28 cellular contexts compared by ENCODE assay signal in genomic region chr15:99121691-99122410, GRCh38. TPM values are rescaled to one million over a fixed set of nuclear protein-coding genes. Genes with fewer than 3 reads are reported as not detected.
DNase-seq lines count a peak whose midpoint lies in the region; ATAC-seq and TF ChIP-seq lines count a peak whose summit lies in the region.
"Had no signal": no experiment of that assay in that cellular context is flagged by ENCODE, and none has a peak within 500 bp of the region (broad histone marks: within the 10 kb centered on the region; RNA-seq: fewer than 3 reads in every experiment).

No MANE protein-coding gene starts in this region.

- no peaks in the 10 kb centered on the region for H3K36me3 Mint-ChIP-seq in activated CD4-positive, alpha-beta T cell treated with anti-CD3 and anti-CD28 coated beads, Interleukin-2, amount 10 ng/mL, durations not matched to agents 24 days and 14 days (ENCODE audit: low read depth)
- H3K36me3 Mint-ChIP-seq in endodermal cell (ENCODE audit: low read depth): peaks cover 36% of the 10 kb centered on the region
- H3K36me3 Mint-ChIP-seq: natural killer cell had no signal

- ATAC-seq in heart right ventricle: no peak
- ATAC-seq in Right ventricle myocardium inferior: no peak
- ATAC-seq: A549; activated CD4-positive, alpha-beta T cell treated with anti-CD3 and anti-CD28 coated beads for 36 hours; HepG2; left lobe of liver; natural killer cell; pancreas; stimulated activated naive CD8-positive, alpha-beta T cell treated with anti-CD3 and anti-CD28 coated beads, Interleukin-15, Interleukin-2, amounts not matched to agents 100 U/mL and 50 U/mL, for 24 hours had no signal

- peaks cover 0 to 39% (median 8%) of the 10 kb centered on the region in 9 donors for H3K36me3 ChIP-seq in heart right ventricle
- peaks cover 18 to 77% (median 55%) of the 10 kb centered on the region in 4 donors for H3K36me3 ChIP-seq in esophagus muscularis mucosa
- peaks cover 5 to 20% (median 17%) of the 10 kb centered on the region in 3 donors for H3K36me3 ChIP-seq in tibial artery
- H3K36me3 ChIP-seq in endodermal cell (ENCODE audit: control insufficient read depth, insufficient read depth, low read length): no peaks in the 10 kb centered on the region
- H3K36me3 ChIP-seq: pancreas had no signal

- intact Hi-C loops in heart right ventricle (cut with DNase I) (loop anchor here in 2 of 10 donors (5.0 to 10.0 kb wide), 2 partner anchors 50 to 53 kb away; no protein-coding TSS in a partner anchor), Right ventricle myocardium inferior (cut with DNase I) (loop anchor here (5.0 kb wide), 1 partner anchor 50 kb away; no protein-coding TSS in a partner anchor), esophagus muscularis mucosa (cut with DNase I) (loop anchor here (5.0 kb wide), 1 partner anchor 50 kb away; no protein-coding TSS in a partner anchor), tibial artery (cut with DNase I; ENCODE audit: low total_unique reads) (loop anchor here (5.0 kb wide), 1 partner anchor 45 kb away; no protein-coding TSS in a partner anchor)
- intact Hi-C loops in activated CD4-positive, alpha-beta T cell treated with anti-CD3 and anti-CD28 coated beads, Interleukin-2, amount 10 ng/mL, durations not matched to agents 24 days and 14 days (cut with micrococcal nuclease): no loop called here

- no peak overlapping the region for H3K4me3 Mint-ChIP-seq in activated CD4-positive, alpha-beta T cell treated with anti-CD3 and anti-CD28 coated beads, Interleukin-2, amount 10 ng/mL, durations not matched to agents 24 days and 14 days
- no peak overlapping the region for H3K4me3 Mint-ChIP-seq in endodermal cell
- H3K4me3 Mint-ChIP-seq: activated CD4-positive, alpha-beta T cell treated with anti-CD3 and anti-CD28 coated beads for 36 hours; activated T-cell treated with anti-CD3 and anti-CD28 coated beads, Interleukin-2, amount 50 U/mL, for 24 hours; brain; CD8-positive, alpha-beta memory T cell; natural killer cell had no signal

- no peaks in the 10 kb centered on the region for H3K9me3 Mint-ChIP-seq in activated CD4-positive, alpha-beta T cell treated with anti-CD3 and anti-CD28 coated beads, Interleukin-2, amount 10 ng/mL, durations not matched to agents 24 days and 14 days
- H3K9me3 Mint-ChIP-seq in endodermal cell: no peaks in the 10 kb centered on the region
- H3K9me3 Mint-ChIP-seq: activated T-cell treated with anti-CD3 and anti-CD28 coated beads, Interleukin-2, amount 50 U/mL, for 24 hours; CD8-positive, alpha-beta memory T cell; natural killer cell had no signal

- no peak for TF ChIP-seq EP300 in esophagus muscularis mucosa (IDR thresholded peaks at IDR 0.05)

- WGBS in heart right ventricle, 2 donors: 83 to 91% methylated on average over 8 of the region's 8 CpGs
- 54% methylated on average over 8 of the region's 8 CpGs for WGBS in esophagus muscularis mucosa
- WGBS in endodermal cell (ENCODE audit: insufficient coverage in 1 of 2, insufficient read length in 1 of 2), 2 experiments: 95% methylated on average over 7 to 8 of the region's 8 CpGs

- no peaks in the 10 kb centered on the region for H3K27me3 ChIP-seq in heart right ventricle
- no peaks in the 10 kb centered on the region for H3K27me3 ChIP-seq in esophagus muscularis mucosa
- H3K27me3 ChIP-seq in tibial artery: no peaks in the 10 kb centered on the region
- no peaks in the 10 kb centered on the region for H3K27me3 ChIP-seq in endodermal cell (ENCODE audit: control insufficient read depth, insufficient read depth, low read length, poor library complexity, severe bottlenecking)
- H3K27me3 ChIP-seq: pancreas had no signal

- H3K27ac Mint-ChIP-seq in activated CD4-positive, alpha-beta T cell treated with anti-CD3 and anti-CD28 coated beads, Interleukin-2, amount 10 ng/mL, durations not matched to agents 24 days and 14 days: no peak overlapping the region
- no peak overlapping the region for H3K27ac Mint-ChIP-seq in endodermal cell
- H3K27ac Mint-ChIP-seq: activated CD4-positive, alpha-beta T cell treated with anti-CD3 and anti-CD28 coated beads for 36 hours; activated T-cell treated with anti-CD3 and anti-CD28 coated beads, Interleukin-2, amount 50 U/mL, for 24 hours; natural killer cell had no signal

- no peak overlapping the region for H3K4me3 ChIP-seq in heart right ventricle
- H3K4me3 ChIP-seq in esophagus muscularis mucosa: no peak overlapping the region
- no peak overlapping the region for H3K4me3 ChIP-seq in tibial artery
- H3K4me3 ChIP-seq in endodermal cell (ENCODE audit: low read length): no peak overlapping the region
- H3K4me3 ChIP-seq: A549, pancreas had no signal

- peaks cover 1% of the 10 kb centered on the region for H3K27me3 Mint-ChIP-seq in activated CD4-positive, alpha-beta T cell treated with anti-CD3 and anti-CD28 coated beads, Interleukin-2, amount 10 ng/mL, durations not matched to agents 24 days and 14 days
- H3K27me3 Mint-ChIP-seq in endodermal cell (ENCODE audit: insufficient read depth): no peaks in the 10 kb centered on the region
- H3K27me3 Mint-ChIP-seq: activated CD4-positive, alpha-beta T cell treated with anti-CD3 and anti-CD28 coated beads for 36 hours; activated T-cell treated with anti-CD3 and anti-CD28 coated beads, Interleukin-2, amount 50 U/mL, for 24 hours had no signal

- H3K9me3 ChIP-seq in heart right ventricle (no peaks in the 10 kb centered on the region), esophagus muscularis mucosa (no peaks in the 10 kb centered on the region), tibial artery (no peaks in the 10 kb centered on the region), endodermal cell (ENCODE audit: control insufficient read depth, low read length) (no peaks in the 10 kb centered on the region)
- H3K9me3 ChIP-seq: A549, pancreas had no signal

- H3K27ac ChIP-seq in heart right ventricle (peak overlapping the region in 7 of 10 donors; percentile 13 to 97 (median 92)), esophagus muscularis mucosa (replicated peaks in 1 of 4) (peak overlapping the region; percentile 97 to 98 (median 98)), tibial artery (peak overlapping the region; percentile 77 to 92), endodermal cell (ENCODE audit: low read depth, low read length) (no peak overlapping the region)
- H3K27ac ChIP-seq: pancreas had no signal

- H3K9ac ChIP-seq in endodermal cell (ENCODE audit: extremely low read depth, low read length, poor library complexity, severe bottlenecking): no peak overlapping the region

- DNase-seq in heart right ventricle: no peak
- DNase-seq in Right ventricle myocardium inferior (ENCODE audit: missing footprints): no peak
- no peak for DNase-seq in esophagus muscularis mucosa (ENCODE audit: extremely low spot score)
- peak; percentile 64 for DNase-seq in pons (ENCODE audit: low spot score)
- DNase-seq in tibial artery: no peak
- DNase-seq in activated CD4-positive, alpha-beta T cell treated with anti-CD3 and anti-CD28 coated beads, Interleukin-2, amount 10 ng/mL, durations not matched to agents 24 days and 14 days: no peak
- DNase-seq in endodermal cell: no peak
- DNase-seq in CD1c-positive myeloid dendritic cell (ENCODE audit: extremely low spot score): no peak
- DNase-seq: activated CD4-positive, alpha-beta T cell treated with anti-CD3 and anti-CD28 coated beads for 36 hours; activated gamma-delta T cell; activated T-cell treated with anti-CD3 and anti-CD28 coated beads, Interleukin-2, amount 50 U/mL, for 24 hours; AML-193; CD8-positive, alpha-beta memory T cell; DMS 273 treated with DMSO at 0.1 percent for 48 hours; effector CD4-positive, alpha-beta T cell; GOT3; hippocampal formation; Kasumi-1; natural killer cell; NCI-H1436 treated with DMSO at 0.1 percent for 48 hours; NCI-H446 treated with DMSO at 0.1 percent for 48 hours; stimulated activated naive CD8-positive, alpha-beta T cell treated with anti-CD3 and anti-CD28 coated beads, Interleukin-15, Interleukin-2, amounts not matched to agents 100 U/mL and 50 U/mL, for 24 hours; trophoblast cell had no signal

- TF ChIP-seq CTCF in heart right ventricle (IDR thresholded peaks at IDR 0.05) (no peak), esophagus muscularis mucosa (IDR thresholded peaks at IDR 0.05) (no peak), tibial artery (IDR thresholded peaks at IDR 0.05) (no peak), endodermal cell (conservative IDR thresholded peaks at IDR 0.05) (no peak)

- H3K4me1 ChIP-seq in heart right ventricle (peaks cover 33 to 91% (median 57%) of the 10 kb centered on the region in 9 donors), esophagus muscularis mucosa (peaks cover 70 to 100% (median 100%) of the 10 kb centered on the region in 4 donors), tibial artery (peaks cover 0 to 96% (median 68%) of the 10 kb centered on the region in 4 donors), endodermal cell (ENCODE audit: control insufficient read depth, insufficient read depth, low read length) (peaks cover 14% of the 10 kb centered on the region)

- no peaks in the 10 kb centered on the region for H3K4me1 Mint-ChIP-seq in activated CD4-positive, alpha-beta T cell treated with anti-CD3 and anti-CD28 coated beads, Interleukin-2, amount 10 ng/mL, durations not matched to agents 24 days and 14 days
- H3K4me1 Mint-ChIP-seq in endodermal cell: peaks cover 17% of the 10 kb centered on the region
- H3K4me1 Mint-ChIP-seq: activated CD4-positive, alpha-beta T cell treated with anti-CD3 and anti-CD28 coated beads for 36 hours; natural killer cell had no signal

- TF ChIP-seq POLR2A in esophagus muscularis mucosa (IDR thresholded peaks at IDR 0.05; ENCODE audit: low read depth): no peak

RNA-seq across cellular contexts. Expression of gene SYNM, which starts 17.0 kb away (rescaled TPM):
- total RNA-seq in heart right ventricle (100 to 1,000 TPM; 256 to 456 (median 357) TPM), Right ventricle myocardium inferior (311 TPM), esophagus muscularis mucosa (1,000 to 10,000 TPM; 1,866 to 2,563 (median 2,454) TPM), endodermal cell (10 to 100 TPM in 1 of 2 donors, 1 to 10 TPM in 1; 2.3 to 12.5 TPM)
- 100 to 1,000 TPM in 1 of 2 donors, 10 to 100 TPM in 1; 59.4 to 103 TPM for polyA plus RNA-seq in heart right ventricle
- total RNA-seq in activated CD4-positive, alpha-beta T cell treated with anti-CD3 and anti-CD28 coated beads, Interleukin-2, amount 10 ng/mL, durations not matched to agents 24 days and 14 days: 0.79 and 1.1 TPM in 2 replicates
- polyA plus RNA-seq in endodermal cell (2013, experiment 1 of 2): 2.0 TPM
- polyA plus RNA-seq in endodermal cell (2013, experiment 2 of 2): 2.5 TPM

Comparison
In these comparisons a context has a peak if more than half of its experiments do, and no peak if none do; other contexts are left out.
1. RNA of gene SYNM, which starts 17.0 kb away (total RNA-seq): 1,866 to 2,563 TPM in esophagus muscularis mucosa, 256 to 456 TPM in heart right ventricle and 311 TPM in Right ventricle myocardium inferior (single experiment); 2.3 to 12.5 TPM in endodermal cell and 0.79 to 1.1 TPM in activated CD4-positive, alpha-beta T cell treated with anti-CD3 and anti-CD28 coated beads, Interleukin-2, amount 10 ng/mL, durations not matched to agents 24 days and 14 days; every median in the first group is over 10 times any median in the second.